In genomic region chr19:16111909-16112752, GRCh38 we compare ENCODE assay signal across 9 cellular contexts. TPM values are rescaled to one million over a fixed set of nuclear protein-coding genes. Genes with fewer than 3 reads are reported as not detected.
DNase-seq lines count a peak whose midpoint lies in the region; ATAC-seq and TF ChIP-seq lines count a peak whose summit lies in the region.
"Had no signal": no experiment of that assay in that cellular context is flagged by ENCODE, and none has a peak within 500 bp of the region (broad histone marks: within the 10 kb centered on the region; RNA-seq: fewer than 3 reads in every experiment).

No MANE protein-coding gene starts in this region.

- TF ChIP-seq POLR2A in esophagus muscularis mucosa (IDR thresholded peaks at IDR 0.05; ENCODE audit: low read depth) = no peak

- TSS peak; percentile 91 for BruUV-seq in Panc1 (replicated peaks; lab: Mats Ljungman, UMichigan)

- peak overlapping the region; percentile 91 for H4K91ac ChIP-seq in trophoblast cell (ENCODE audit: low read depth, low read length)

- 1% methylated on average over 27 of the region's 37 CpGs for WGBS in esophagus muscularis mucosa
- no CpG with 5 or more reads among the region's 37 CpGs for WGBS in trophoblast cell (ENCODE audit: extremely low coverage, insufficient coverage, insufficient read length)

- H3K27ac ChIP-seq in Panc1 (ENCODE audit: low read length) (peak overlapping the region; percentile 92), esophagus muscularis mucosa (replicated peaks in 1 of 4) (peak overlapping the region; percentile 89 to 95 (median 94)), trophoblast cell (ENCODE audit: low read depth, low read length) (peak overlapping the region; percentile 14)

- H3K23ac ChIP-seq in trophoblast cell (ENCODE audit: low read length) = no peak overlapping the region

- H3K18ac ChIP-seq in trophoblast cell (ENCODE audit: low read length) = peak overlapping the region; percentile 76

- POLR2A ChIA-PET in Panc1 (lab: Charles Lee) = no interaction called here

- in situ Hi-C loops in Panc1 (cut with HindIII; ENCODE audit: low pct_unique_long_range_greater_than_20kb, low sequenced_read_pairs) = no loop called here

- no peak for TF ChIP-seq CTCF in GM12865 (IDR thresholded peaks at IDR 0.05; ENCODE audit: insufficient read depth, low read depth, low read length, missing control alignments)
- no peak for TF ChIP-seq CTCF in Panc1 (IDR thresholded peaks at IDR 0.05)
- no peak for TF ChIP-seq CTCF in esophagus muscularis mucosa (IDR thresholded peaks at IDR 0.05)

- CTCF ChIA-PET in Panc1 (lab: Charles Lee) = no interaction called here

- H3K9me3 ChIP-seq in Panc1 (ENCODE audit: control insufficient read depth, insufficient read depth, low read depth, low read length) = no peaks in the 10 kb centered on the region
- H3K9me3 ChIP-seq in esophagus muscularis mucosa = no peaks in the 10 kb centered on the region
- H3K9me3 ChIP-seq in trophoblast cell (ENCODE audit: insufficient read depth, low read depth, low read length) = no peaks in the 10 kb centered on the region

- H3K27me3 ChIP-seq in Panc1 (ENCODE audit: control insufficient read depth, insufficient read depth, low read length) = no peaks in the 10 kb centered on the region
- H3K27me3 ChIP-seq in esophagus muscularis mucosa = no peaks in the 10 kb centered on the region
- H3K27me3 ChIP-seq in trophoblast cell (ENCODE audit: insufficient read depth, low read length) = no peaks in the 10 kb centered on the region

- H4K8ac ChIP-seq in trophoblast cell (ENCODE audit: low read depth, low read length) = peak overlapping the region; percentile 91

- H2BK12ac ChIP-seq in trophoblast cell (ENCODE audit: low read length) = no peak overlapping the region

- peak overlapping the region; percentile 89 for H3K14ac ChIP-seq in trophoblast cell (ENCODE audit: low read length)

- H3K4ac ChIP-seq in trophoblast cell (ENCODE audit: low read depth, low read length) = peak overlapping the region; percentile 96

- peak overlapping the region; percentile 91 for H3K4me3 ChIP-seq in GM12865 (ENCODE audit: low read depth, low read length)
- H3K4me3 ChIP-seq in Panc1 (ENCODE audit: low read depth in 2 of 2, low read length in 2 of 2) = peak overlapping the region; percentile 79 to 95
- H3K4me3 ChIP-seq in esophagus muscularis mucosa = peak overlapping the region; percentile 79 to 94 (median 86)
- peak overlapping the region; percentile 91 for H3K4me3 ChIP-seq in trophoblast cell (ENCODE audit: low read depth, low read length)

- H2AK5ac ChIP-seq in trophoblast cell (ENCODE audit: low read length) = peak overlapping the region; percentile 88

- peak overlapping the region; percentile 77 for H2BK5ac ChIP-seq in trophoblast cell (ENCODE audit: low read depth, low read length, poor library complexity)

- peak overlapping the region; percentile 63 for H3K4me2 ChIP-seq in trophoblast cell (ENCODE audit: low read length)

- DNase-seq in GM12865 (ENCODE audit: low read depth) = no peak
- DNase-seq in Panc1 (ENCODE audit: low read depth, low spot score) = no peak
- no peak for DNase-seq in esophagus muscularis mucosa (ENCODE audit: extremely low spot score)
- peak; percentile 82 to 91 for DNase-seq in trophoblast cell
- DNase-seq in HK-2 (ENCODE audit: unreplicated experiment) = no peak
- no peak for DNase-seq in NCI-H748 treated with DMSO at 0.1 percent for 48 hours (lab: John Stamatoyannopoulos, UW)
- DNase-seq in ecto neural progenitor cell (ENCODE audit: low spot score) = no peak
- no peak for DNase-seq in NCI-H2107 treated with DMSO at 0.1 percent for 48 hours (lab: John Stamatoyannopoulos, UW; ENCODE audit: unreplicated experiment)

- H2AFZ ChIP-seq in trophoblast cell (ENCODE audit: insufficient read depth, low read length, poor library complexity) = peak overlapping the region; percentile 71

- no peak for TF ChIP-seq EP300 in esophagus muscularis mucosa (IDR thresholded peaks at IDR 0.05)

- H3K4me1 ChIP-seq in Panc1 (ENCODE audit: control insufficient read depth, insufficient read depth, low read length) (peaks cover 5% of the 10 kb centered on the region; the same call in 1 of the 2 replicates), esophagus muscularis mucosa (peaks cover 23 to 55% (median 53%) of the 10 kb centered on the region in 4 donors), trophoblast cell (ENCODE audit: control insufficient read depth in 1 of 2, insufficient read depth in 2 of 2, low read length in 2 of 2) (peaks cover 22 to 27% of the 10 kb centered on the region in 2 experiments)

- H3K79me1 ChIP-seq in trophoblast cell (ENCODE audit: low read length) = peaks cover 4% of the 10 kb centered on the region

- H2BK120ac ChIP-seq in trophoblast cell (ENCODE audit: insufficient read depth, low read length, poor library complexity) = peak overlapping the region; percentile 82

- peak overlapping the region; percentile 88 for H4K12ac ChIP-seq in trophoblast cell (ENCODE audit: low read depth, low read length)

- no peaks in the 10 kb centered on the region; the same call in 1 of the 2 replicates for H3K36me3 ChIP-seq in Panc1 (ENCODE audit: control insufficient read depth, insufficient read depth, low read length)
- H3K36me3 ChIP-seq in esophagus muscularis mucosa = peaks cover 0 to 8% (median 0%) of the 10 kb centered on the region in 4 donors
- H3K36me3 ChIP-seq in trophoblast cell (ENCODE audit: control insufficient read depth in 1 of 2, insufficient read depth in 2 of 2, low read length in 2 of 2) = peaks cover 0 to 10% of the 10 kb centered on the region in 2 experiments

- peaks cover 13% of the 10 kb centered on the region for H3K79me2 ChIP-seq in trophoblast cell (ENCODE audit: control insufficient read depth, insufficient read depth, low read length, poor library complexity)

- no peak for ATAC-seq in Panc1

- H3K9ac ChIP-seq in trophoblast cell (ENCODE audit: low read length) = peak overlapping the region; percentile 90

- intact Hi-C loops in Panc1 (cut with micrococcal nuclease; ENCODE audit: unreplicated experiment) = no loop called here
- intact Hi-C loops in esophagus muscularis mucosa (cut with DNase I) = loop anchor here (5.0 kb wide), 3 partner anchors 50 to 75 kb away; partner anchors contain the start of gene FAM32A

RNA-seq across cellular contexts. Expression of gene RAB8A, which starts 0.4 kb away (rescaled TPM):
- total RNA-seq in Panc1 (2021; ENCODE audit: unreplicated experiment) (75.8 TPM), esophagus muscularis mucosa (10 to 100 TPM; 37.9 to 56.4 (median 42.9) TPM)
- polyA plus RNA-seq in Panc1 (2012; ENCODE audit: insufficient read length) = 61.5 TPM
- polyA plus RNA-seq in trophoblast cell (2013) = 61.7 and 61.9 TPM in 2 replicates

RNA-seq across cellular contexts. Expression of gene HSH2D, which starts 31.4 kb away (rescaled TPM):
- total RNA-seq in Panc1 (2021; ENCODE audit: unreplicated experiment) (not detected), esophagus muscularis mucosa (under 1 TPM in 3 of 4 donors, not detected in 1; 0.52 to 0.83 (median 0.75) TPM)
- not detected for polyA plus RNA-seq in Panc1 (2012; ENCODE audit: insufficient read length)
- 0.10 and 0.17 TPM in 2 replicates for polyA plus RNA-seq in trophoblast cell (2013)
- total RNA-seq: SK-MEL-5 had no signal

RNA-seq across cellular contexts. Expression of gene TPM4, which starts 35.8 kb away (rescaled TPM):
- total RNA-seq in Panc1 (2021; ENCODE audit: unreplicated experiment) = 165 TPM
- polyA plus RNA-seq in Panc1 (2012; ENCODE audit: insufficient read length) = 231 TPM
- total RNA-seq in esophagus muscularis mucosa = 100 to 1,000 TPM; 378 to 445 (median 414) TPM
- polyA plus RNA-seq in trophoblast cell (2013) = 859 and 864 TPM in 2 replicates

Comparison
In these comparisons a context has a peak if more than half of its experiments do, and no peak if none do; other contexts are left out.
1. DNase-seq: peak in trophoblast cell (2 of 2); none in GM12865 (single experiment), Panc1 (single experiment), esophagus muscularis mucosa (single experiment), HK-2 (single experiment), NCI-H748 treated with DMSO at 0.1 percent for 48 hours (single experiment), ecto neural progenitor cell (single experiment) and NCI-H2107 treated with DMSO at 0.1 percent for 48 hours (single experiment).
2. H3K27ac ChIP-seq: peak in every context shown above with its lines; median percentile 94 in esophagus muscularis mucosa; 92 in Panc1; 14 in trophoblast cell.
3. Peak in every context shown above with its lines, with median percentiles within 50 percentile points of each other: H3K4me3 ChIP-seq.